Comparison of ENCODE assay signal across 25 cellular contexts in genomic region chr19:42362891-42363440, GRCh38. TPM values are rescaled to one million over a fixed set of nuclear protein-coding genes. Genes with fewer than 3 reads are reported as not detected.
"Had no signal": no experiment of that assay in that cellular context is flagged by ENCODE, and none has a peak within 500 bp of the region (broad histone marks: within the 10 kb centered on the region; RNA-seq: fewer than 3 reads in every experiment).

No MANE protein-coding gene starts in this region.

- FAIRE-seq: colon, kidney had no signal

- H3K4me1 Mint-ChIP-seq: activated naive CD8-positive, alpha-beta T cell treated with anti-CD3 and anti-CD28 coated beads for 36 hours; stimulated activated effector memory CD8-positive, alpha-beta T cell treated with anti-CD3 and anti-CD28 coated beads, Interleukin-12 subunit alpha, Interleukin-12 subunit beta, amount 100 ng/mL, for 72 hours had no signal

- ATAC-seq: sciatic nerve; stimulated activated effector memory CD8-positive, alpha-beta T cell treated with anti-CD3 and anti-CD28 coated beads, Interleukin-12 subunit alpha, Interleukin-12 subunit beta, amount 100 ng/mL, for 72 hours had no signal

- H2AFZ ChIP-seq: parathyroid adenoma had no signal

- H3K4me3 ChIP-seq: cardiac muscle cell, mucosa of descending colon, smooth muscle cell, thoracic aorta, upper lobe of left lung had no signal

- H3K9me3 Mint-ChIP-seq: activated naive CD8-positive, alpha-beta T cell treated with anti-CD3 and anti-CD28 coated beads for 36 hours; stimulated activated effector memory CD8-positive, alpha-beta T cell treated with anti-CD3 and anti-CD28 coated beads, Interleukin-12 subunit alpha, Interleukin-12 subunit beta, amount 100 ng/mL, for 72 hours had no signal

- H3K27me3 ChIP-seq: cardiac muscle cell, neutrophil, upper lobe of left lung had no signal

- H3K4me2 ChIP-seq: smooth muscle cell had no signal

- DNase-seq: activated CD4-positive, alpha-beta T cell treated with anti-CD3 and anti-CD28 coated beads for 1 hour; activated gamma-delta T cell treated with Interleukin-2 at 50 U/mL for 16 hours; activated naive CD8-positive, alpha-beta T cell treated with anti-CD3 and anti-CD28 coated beads for 36 hours; activated T-cell treated with anti-CD3 and anti-CD28 coated beads for 4 hours; amniotic stem cell; erythroblast; foreskin melanocyte; kidney; mammary epithelial cell; mucosa of descending colon; naive thymus-derived CD4-positive, alpha-beta T cell; stimulated activated CD4-positive, alpha-beta T cell treated with anti-CD3 and anti-CD28 coated beads, Interleukin-4, amount 100 ng/mL, for 24 hours; T-helper 17 cell; upper lobe of left lung had no signal

- H3K27ac Mint-ChIP-seq: activated naive CD8-positive, alpha-beta T cell treated with anti-CD3 and anti-CD28 coated beads for 36 hours; activated T-helper 1 cell treated with anti-CD3 and anti-CD28 coated beads, Interleukin-12 subunit alpha, Interleukin-12 subunit beta, Interleukin-2, Interleukin-4 antibody, amounts not matched to agents 30 ng/mL and 10 ng/mL and 1 ng/mL, durations not matched to agents 14 hours and 24 hours and 36 hours; stimulated activated effector memory CD8-positive, alpha-beta T cell treated with anti-CD3 and anti-CD28 coated beads, Interleukin-12 subunit alpha, Interleukin-12 subunit beta, amount 100 ng/mL, for 72 hours; T-helper 17 cell had no signal

- H3K4me3 Mint-ChIP-seq: activated naive CD8-positive, alpha-beta T cell treated with anti-CD3 and anti-CD28 coated beads for 36 hours; activated T-helper 1 cell treated with anti-CD3 and anti-CD28 coated beads, Interleukin-12 subunit alpha, Interleukin-12 subunit beta, Interleukin-2, Interleukin-4 antibody, amounts not matched to agents 30 ng/mL and 10 ng/mL and 1 ng/mL, durations not matched to agents 14 hours and 24 hours and 36 hours; naive thymus-derived CD4-positive, alpha-beta T cell; stimulated activated effector memory CD8-positive, alpha-beta T cell treated with anti-CD3 and anti-CD28 coated beads, Interleukin-12 subunit alpha, Interleukin-12 subunit beta, amount 100 ng/mL, for 72 hours; T-helper 17 cell had no signal

- H3K79me2 ChIP-seq: parathyroid adenoma had no signal

- H3K9ac ChIP-seq: parathyroid adenoma had no signal

- H3K27me3 Mint-ChIP-seq: activated naive CD8-positive, alpha-beta T cell treated with anti-CD3 and anti-CD28 coated beads for 36 hours; naive thymus-derived CD4-positive, alpha-beta T cell; T-helper 17 cell had no signal

- H3K9me3 ChIP-seq: mucosa of descending colon, neutrophil, thoracic aorta had no signal

- H3K27ac ChIP-seq: cardiac muscle cell, neutrophil, parathyroid adenoma, thoracic aorta, upper lobe of left lung, VCaP had no signal

RNA-seq across cellular contexts. Expression of gene CNFN, which starts 27.1 kb away (rescaled TPM):
- total RNA-seq: activated naive CD8-positive, alpha-beta T cell treated with anti-CD3 and anti-CD28 coated beads for 36 hours; activated T-helper 1 cell treated with anti-CD3 and anti-CD28 coated beads, Interleukin-12 subunit alpha, Interleukin-12 subunit beta, Interleukin-2, Interleukin-4 antibody, amounts not matched to agents 30 ng/mL and 10 ng/mL and 1 ng/mL, durations not matched to agents 14 hours and 24 hours and 36 hours; left lobe of liver; T-helper 17 cell; thoracic aorta had no signal

RNA-seq across cellular contexts. Expression of gene TMEM145, which starts 49.9 kb away (rescaled TPM):
- total RNA-seq: kidney; left lobe of liver; naive thymus-derived CD4-positive, alpha-beta T cell; sciatic nerve; smooth muscle cell; T-helper 17 cell; thoracic aorta had no signal
- polyA plus RNA-seq: naive thymus-derived CD4-positive, alpha-beta T cell had no signal
